8 cellular contexts compared by ENCODE assay signal in the genomic region with DNA sequence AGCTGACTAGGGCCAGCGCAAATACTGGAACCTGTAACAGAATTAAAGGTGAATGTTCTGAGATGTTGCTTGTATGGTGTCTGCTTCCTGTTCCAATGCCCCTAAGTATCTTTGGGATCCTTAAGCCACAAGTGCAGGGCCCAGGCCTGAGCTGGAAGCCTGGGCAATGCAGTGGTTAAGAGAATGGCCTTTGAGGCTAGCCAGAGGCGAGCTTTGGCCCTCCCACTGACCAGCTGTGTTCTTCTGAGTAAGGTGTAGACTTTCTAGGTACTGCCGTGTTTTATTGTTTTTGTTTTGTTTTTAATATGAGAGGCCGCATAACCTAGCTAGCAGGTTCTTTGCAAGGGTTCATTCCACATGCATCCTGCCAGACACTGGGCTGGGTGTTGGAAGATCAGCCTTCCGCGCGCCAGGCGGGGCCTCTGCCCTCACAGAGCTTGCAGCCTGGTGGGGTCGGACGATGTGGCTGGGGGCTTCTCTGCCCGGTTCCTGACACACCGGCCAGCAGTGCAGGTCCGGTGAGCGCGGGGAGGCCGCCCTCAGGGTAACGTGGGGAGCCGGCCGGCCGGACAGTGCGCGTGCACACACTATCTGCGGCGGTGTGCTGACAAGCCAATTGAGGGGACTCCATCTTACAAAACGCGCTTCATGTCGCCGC. TPM values are rescaled to one million over a fixed set of nuclear protein-coding genes. Genes with fewer than 3 reads are reported as not detected.
DNase-seq lines count a peak whose midpoint lies in the region; ATAC-seq and TF ChIP-seq lines count a peak whose summit lies in the region.

No MANE protein-coding gene starts in this region.

- ATAC-seq in GM18907 (IDR thresholded peaks at IDR 0.05; ENCODE audit: unreplicated experiment), result peak; percentile 8
- peak; percentile 25 for ATAC-seq in sciatic nerve
- ATAC-seq in HG03097 (IDR thresholded peaks at IDR 0.05; ENCODE audit: low FRiP score, unreplicated experiment), result no peak
- ATAC-seq in HG02678 (IDR thresholded peaks at IDR 0.05; ENCODE audit: unreplicated experiment), result no peak

- peaks cover 5% of the 10 kb centered on the region; the same call in 1 of the 2 replicates for H3K4me1 ChIP-seq in SJCRH30

- intact Hi-C loops in sciatic nerve (cut with DNase I), result no loop called here

- peak overlapping the region; percentile 56 for H3K27ac ChIP-seq in SJCRH30

- no peak for TF ChIP-seq CTCF in fibroblast of the aortic adventitia (IDR thresholded peaks at IDR 0.05; ENCODE audit: insufficient read depth, low read length)

- no peaks in the 10 kb centered on the region for H3K9me3 ChIP-seq in SJCRH30 (replicated peaks)

- no peaks in the 10 kb centered on the region for H3K27me3 ChIP-seq in SJCRH30

- DNase-seq in SJCRH30 (no peak), fibroblast of the aortic adventitia (ENCODE audit: low read depth) (no peak), sciatic nerve (ENCODE audit: low spot score) (no peak), NCI-H2171 (lab: John Stamatoyannopoulos, UW) (no peak), NCI-H2196 (lab: John Stamatoyannopoulos, UW; ENCODE audit: unreplicated experiment) (no peak)

- peaks cover 36% of the 10 kb centered on the region for H3K36me3 ChIP-seq in SJCRH30

- peak overlapping the region; percentile 80 for H3K4me3 ChIP-seq in SJCRH30
- H3K4me3 ChIP-seq in fibroblast of the aortic adventitia (ENCODE audit: low read depth, low read length), result peak overlapping the region; percentile 93

RNA-seq across cellular contexts. Expression of a gene that starts 0.6 kb away (rescaled TPM):
- total RNA-seq in SJCRH30 (2014; rRNA removed; shearing (Covaris generic)), result 44.5 and 48.4 TPM in 2 replicates
- total RNA-seq in fibroblast of the aortic adventitia (ENCODE audit: low replicate concordance) (10.5 and 41.8 TPM in 2 replicates), sciatic nerve (26.6 TPM)

RNA-seq across cellular contexts. Expression of a gene that starts 4.4 kb away (rescaled TPM):
- total RNA-seq in SJCRH30 (2014; rRNA removed; shearing (Covaris generic)), result 33.7 and 36.3 TPM in 2 replicates
- total RNA-seq in fibroblast of the aortic adventitia (ENCODE audit: low replicate concordance) (11.0 and 19.1 TPM in 2 replicates), sciatic nerve (45.2 TPM)

RNA-seq across cellular contexts. Expression of a gene that starts 11.2 kb away (rescaled TPM):
- 23.8 and 29.7 TPM in 2 replicates for total RNA-seq in SJCRH30 (2014; rRNA removed; shearing (Covaris generic))
- 0.49 and 18.3 TPM in 2 replicates for total RNA-seq in fibroblast of the aortic adventitia (ENCODE audit: low replicate concordance)
- total RNA-seq in sciatic nerve, result 5.9 TPM

RNA-seq across cellular contexts. Expression of a gene that starts 13.6 kb away (rescaled TPM):
- 0.73 and 0.76 TPM in 2 replicates for total RNA-seq in SJCRH30 (2014; rRNA removed; shearing (Covaris generic))
- total RNA-seq in fibroblast of the aortic adventitia (ENCODE audit: low replicate concordance) (0.99 and 4.7 TPM in 2 replicates), sciatic nerve (2.4 TPM)

RNA-seq across cellular contexts. Expression of a gene that starts 30.3 kb away (rescaled TPM):
- total RNA-seq in SJCRH30 (2014; rRNA removed; shearing (Covaris generic)), result 20.6 and 22.2 TPM in 2 replicates
- 28.9 and 41.8 TPM in 2 replicates for total RNA-seq in fibroblast of the aortic adventitia (ENCODE audit: low replicate concordance)
- total RNA-seq in sciatic nerve, result 28.8 TPM

Comparison
In these comparisons a context has a peak if more than half of its experiments do, and no peak if none do; other contexts are left out.
1. ATAC-seq: peak in GM18907 (single experiment) and sciatic nerve (single experiment); none in HG03097 (single experiment) and HG02678 (single experiment).